Comparison of ENCODE assay signal across 13 cellular contexts in genomic region chr12:43728117-43728516, GRCh38. TPM values are rescaled to one million over a fixed set of nuclear protein-coding genes. Genes with fewer than 3 reads are reported as not detected.
DNase-seq lines count a peak whose midpoint lies in the region; ATAC-seq and TF ChIP-seq lines count a peak whose summit lies in the region.
"Had no signal": no experiment of that assay in that cellular context is flagged by ENCODE, and none has a peak within 500 bp of the region (broad histone marks: within the 10 kb centered on the region; RNA-seq: fewer than 3 reads in every experiment).

No MANE protein-coding gene starts in this region.

- CTCF ChIA-PET in A673 (lab: Charles Lee): interaction anchor here (0.7 kb wide), 1 partner anchor 1166 kb away, joined by 3 read pairs; no protein-coding TSS in a partner anchor
- CTCF ChIA-PET in activated CD4-positive, alpha-beta memory T cell treated with anti-CD3 and anti-CD28 coated beads, Interleukin-2, amount 10 ng/mL, durations not matched to agents 7 days and 5 days (lab: Charles Lee): no interaction called here

- intact Hi-C loops in A673 (cut with micrococcal nuclease; ENCODE audit: unreplicated experiment) (loop anchor here (5.0 kb wide), 2 partner anchors 226 to 281 kb away; no protein-coding TSS in a partner anchor), body of pancreas (cut with DNase I) (no loop called here)

- no peaks in the 10 kb centered on the region for H3K9me2 ChIP-seq in hepatocyte (replicated peaks; ENCODE audit: insufficient read depth)

- no peak overlapping the region for H3K4me2 ChIP-seq in hepatocyte

- POLR2A ChIA-PET in A673 (lab: Charles Lee; ENCODE audit: low non-redundant PET): no interaction called here
- POLR2A ChIA-PET in activated CD4-positive, alpha-beta memory T cell treated with anti-CD3 and anti-CD28 coated beads, Interleukin-2, amount 10 ng/mL, durations not matched to agents 7 days and 5 days (lab: Charles Lee): no interaction called here

- H3K4me3 Mint-ChIP-seq in activated CD4-positive, alpha-beta memory T cell treated with anti-CD3 and anti-CD28 coated beads, Interleukin-2, amount 10 ng/mL, durations not matched to agents 7 days and 5 days: no peak overlapping the region
- H3K4me3 Mint-ChIP-seq: stimulated activated effector memory CD8-positive, alpha-beta T cell treated with anti-CD3 and anti-CD28 coated beads, Interleukin-12 subunit alpha, Interleukin-12 subunit beta, amount 100 ng/mL, for 72 hours had no signal

- peaks cover 24% of the 10 kb centered on the region for H3K36me3 Mint-ChIP-seq in activated CD4-positive, alpha-beta memory T cell treated with anti-CD3 and anti-CD28 coated beads, Interleukin-2, amount 10 ng/mL, durations not matched to agents 7 days and 5 days (ENCODE audit: low read depth)

- ATAC-seq in body of pancreas (no peak), GM18505 (IDR thresholded peaks at IDR 0.05; ENCODE audit: unreplicated experiment) (no peak), left lobe of liver (no peak)
- ATAC-seq: gastroesophageal sphincter; stimulated activated effector memory CD8-positive, alpha-beta T cell treated with anti-CD3 and anti-CD28 coated beads, Interleukin-12 subunit alpha, Interleukin-12 subunit beta, amount 100 ng/mL, for 72 hours had no signal

- no peak overlapping the region for H3K27ac ChIP-seq in A673 (ENCODE audit: low read depth, low read length, poor library complexity, severe bottlenecking)
- H3K27ac ChIP-seq in hepatocyte: no peak overlapping the region
- H3K27ac ChIP-seq in body of pancreas: no peak overlapping the region
- H3K27ac ChIP-seq: gastroesophageal sphincter, SK-N-MC had no signal

- 56% methylated on average over 2 of the region's 2 CpGs for WGBS in hepatocyte (ENCODE audit: low lambda C conversion rate, missing lambda C conversion rate)
- 46 to 54% methylated on average over 2 of the region's 2 CpGs for WGBS in body of pancreas, 2 donors

- TF ChIP-seq CTCF in A673 (conservative IDR thresholded peaks at IDR 0.05; ENCODE audit: low read depth, low read length): peak; percentile 59
- TF ChIP-seq CTCF in hepatocyte (IDR thresholded peaks at IDR 0.05; ENCODE audit: poor library complexity): peak; percentile 58
- peak in 3 of 7 experiments; percentile 12 to 26 (median 26) for TF ChIP-seq CTCF in body of pancreas (IDR thresholded peaks at IDR 0.05)

- H3K27me3 Mint-ChIP-seq in activated CD4-positive, alpha-beta memory T cell treated with anti-CD3 and anti-CD28 coated beads, Interleukin-2, amount 10 ng/mL, durations not matched to agents 7 days and 5 days: no peaks in the 10 kb centered on the region

- BruUV-seq in A673 (replicated peaks; lab: Mats Ljungman, UMichigan): no TSS peak

- no peaks in the 10 kb centered on the region for H3K27me3 ChIP-seq in A673 (replicated peaks; ENCODE audit: insufficient read depth, low read depth, low read length, poor library complexity)
- no peaks in the 10 kb centered on the region for H3K27me3 ChIP-seq in hepatocyte
- no peaks in the 10 kb centered on the region for H3K27me3 ChIP-seq in body of pancreas
- H3K27me3 ChIP-seq: gastroesophageal sphincter had no signal

- H2AFZ ChIP-seq in hepatocyte: no peak overlapping the region

- H3K4me3 ChIP-seq in A673 (ENCODE audit: low read depth, low read length, poor library complexity, severe bottlenecking) (no peak overlapping the region), hepatocyte (no peak overlapping the region), body of pancreas (no peak overlapping the region)
- H3K4me3 ChIP-seq: gastroesophageal sphincter, SK-N-MC had no signal

- H3K9me3 ChIP-seq in A673 (ENCODE audit: low read depth, low read length, poor library complexity, severe bottlenecking) (no peaks in the 10 kb centered on the region), hepatocyte (ENCODE audit: low read depth) (no peaks in the 10 kb centered on the region), body of pancreas (no peaks in the 10 kb centered on the region)
- H3K9me3 ChIP-seq: gastroesophageal sphincter had no signal

- no peaks in the 10 kb centered on the region for H3K36me3 ChIP-seq in A673 (ENCODE audit: insufficient read depth, low read length, poor library complexity, severe bottlenecking)
- H3K36me3 ChIP-seq in hepatocyte (replicated peaks; ENCODE audit: insufficient read depth, low read depth): no peaks in the 10 kb centered on the region
- peaks cover 0 to 2% of the 10 kb centered on the region in 2 donors for H3K36me3 ChIP-seq in body of pancreas (replicated peaks in 1 of 2; ENCODE audit: insufficient read depth in 1 of 2, low read depth in 2 of 2)

- no peaks in the 10 kb centered on the region for H4K20me1 ChIP-seq in hepatocyte (ENCODE audit: insufficient read depth, poor library complexity, severe bottlenecking)

- TF ChIP-seq POLR2A in body of pancreas (IDR thresholded peaks at IDR 0.05): no peak
- TF ChIP-seq POLR2A in GM18505 (IDR thresholded peaks at IDR 0.05; ENCODE audit: borderline replicate concordance, extremely low read depth, insufficient read depth, insufficient read length): no peak

- no peaks in the 10 kb centered on the region for H3K79me2 ChIP-seq in hepatocyte

- H3K4me1 Mint-ChIP-seq in activated CD4-positive, alpha-beta memory T cell treated with anti-CD3 and anti-CD28 coated beads, Interleukin-2, amount 10 ng/mL, durations not matched to agents 7 days and 5 days: peaks cover 6% of the 10 kb centered on the region
- H3K4me1 Mint-ChIP-seq: stimulated activated effector memory CD8-positive, alpha-beta T cell treated with anti-CD3 and anti-CD28 coated beads, Interleukin-12 subunit alpha, Interleukin-12 subunit beta, amount 100 ng/mL, for 72 hours had no signal

- DNase-seq in A673 (ENCODE audit: low spot score): peak; percentile 31
- peak; percentile 32 for DNase-seq in ELR (ENCODE audit: low read depth)
- peak; percentile 28 for DNase-seq in RKO (ENCODE audit: low spot score)
- DNase-seq in hepatocyte (ENCODE audit: low spot score): no peak
- no peak for DNase-seq in activated CD4-positive, alpha-beta memory T cell treated with anti-CD3 and anti-CD28 coated beads, Interleukin-2, amount 10 ng/mL, durations not matched to agents 7 days and 5 days
- no peak for DNase-seq in body of pancreas
- DNase-seq in left lobe of liver (ENCODE audit: low spot score): no peak
- DNase-seq: NCI-H187; stimulated activated CD4-positive, alpha-beta T cell treated with anti-CD3 and anti-CD28 coated beads, Interleukin-12 subunit alpha, Interleukin-12 subunit beta, amount 100 ng/mL, for 4 hours had no signal

- H3K4me1 ChIP-seq in A673 (ENCODE audit: insufficient read depth, low read length, poor library complexity, severe bottlenecking): no peaks in the 10 kb centered on the region
- no peaks in the 10 kb centered on the region for H3K4me1 ChIP-seq in hepatocyte (ENCODE audit: insufficient read depth)
- H3K4me1 ChIP-seq in body of pancreas: no peaks in the 10 kb centered on the region
- H3K4me1 ChIP-seq: gastroesophageal sphincter had no signal

- no peaks in the 10 kb centered on the region for H3K9me3 Mint-ChIP-seq in activated CD4-positive, alpha-beta memory T cell treated with anti-CD3 and anti-CD28 coated beads, Interleukin-2, amount 10 ng/mL, durations not matched to agents 7 days and 5 days
- H3K9me3 Mint-ChIP-seq: stimulated activated effector memory CD8-positive, alpha-beta T cell treated with anti-CD3 and anti-CD28 coated beads, Interleukin-12 subunit alpha, Interleukin-12 subunit beta, amount 100 ng/mL, for 72 hours had no signal

- no peak overlapping the region for H3K27ac Mint-ChIP-seq in activated CD4-positive, alpha-beta memory T cell treated with anti-CD3 and anti-CD28 coated beads, Interleukin-2, amount 10 ng/mL, durations not matched to agents 7 days and 5 days
- H3K27ac Mint-ChIP-seq: stimulated activated effector memory CD8-positive, alpha-beta T cell treated with anti-CD3 and anti-CD28 coated beads, Interleukin-12 subunit alpha, Interleukin-12 subunit beta, amount 100 ng/mL, for 72 hours had no signal

RNA-seq across cellular contexts. Expression of gene PUS7L, which starts 30.5 kb away (rescaled TPM):
- total RNA-seq in A673 (2021) (16.2 TPM in 2 replicates), hepatocyte (17.7 and 26.8 TPM in 2 replicates), body of pancreas (10 to 100 TPM in 1 of 2 donors, 1 to 10 TPM in 1; 7.3 to 14.8 TPM), left lobe of liver (3.5 TPM)
- polyA plus RNA-seq in hepatocyte: 12.7 and 15.0 TPM in 2 replicates
- 10 to 100 TPM; 17.1 to 18.8 TPM for total RNA-seq in activated CD4-positive, alpha-beta memory T cell treated with anti-CD3 and anti-CD28 coated beads, Interleukin-2, amount 10 ng/mL, durations not matched to agents 7 days and 5 days

RNA-seq across cellular contexts. Expression of gene IRAK4, which starts 30.6 kb away (rescaled TPM):
- total RNA-seq in A673 (2021): 9.0 and 11.3 TPM in 2 replicates
- total RNA-seq in hepatocyte: 15.9 and 21.9 TPM in 2 replicates
- polyA plus RNA-seq in hepatocyte: 5.1 and 9.0 TPM in 2 replicates
- total RNA-seq in activated CD4-positive, alpha-beta memory T cell treated with anti-CD3 and anti-CD28 coated beads, Interleukin-2, amount 10 ng/mL, durations not matched to agents 7 days and 5 days: 10 to 100 TPM; 44.3 to 46.0 TPM
- 10 to 100 TPM; 17.5 to 33.7 TPM for total RNA-seq in body of pancreas
- 7.5 TPM for total RNA-seq in left lobe of liver

Comparison
In these comparisons a context has a peak if more than half of its experiments do, and no peak if none do; other contexts are left out.
1. DNase-seq: peak in A673 (single experiment), ELR (single experiment) and RKO (single experiment); none in hepatocyte (single experiment), activated CD4-positive, alpha-beta memory T cell treated with anti-CD3 and anti-CD28 coated beads, Interleukin-2, amount 10 ng/mL, durations not matched to agents 7 days and 5 days (single experiment), body of pancreas (0 of 4) and left lobe of liver (single experiment).